In genomic region chr10:99207340-99207739, GRCh38 we compare ENCODE assay signal across 34 cellular contexts. TPM values are rescaled to one million over a fixed set of nuclear protein-coding genes. Genes with fewer than 3 reads are reported as not detected.
"Had no signal": no experiment of that assay in that cellular context is flagged by ENCODE, and none has a peak within 500 bp of the region (broad histone marks: within the 10 kb centered on the region; RNA-seq: fewer than 3 reads in every experiment).

No MANE protein-coding gene starts in this region.

- H3K27ac ChIP-seq: neural progenitor cell, ovary, parathyroid adenoma, psoas muscle, skin epidermis, spleen, suprapubic skin, testis, tibial artery, transverse colon, upper lobe of right lung, uterus had no signal

- H3K27ac Mint-ChIP-seq: natural killer cell; nephron; neural progenitor cell; progenitor cell of endocrine pancreas; stimulated activated memory B cell treated with anti-CD40 and anti-IgM and Interleukin-4, amounts not matched to agents 10 μg/mL and 1 μg/mL and 100 μg/mL, for 72 hours; stimulated activated naive CD8-positive, alpha-beta T cell treated with anti-CD3 and anti-CD28 coated beads, Interleukin-15, amount 100 ng/mL, for 72 hours; type B pancreatic cell had no signal

- H3K27me3 Mint-ChIP-seq: stimulated activated naive CD8-positive, alpha-beta T cell treated with anti-CD3 and anti-CD28 coated beads, Interleukin-15, amount 100 ng/mL, for 72 hours; type B pancreatic cell had no signal

- ATAC-seq: natural killer cell; psoas muscle; right cardiac atrium; sciatic nerve; stimulated activated memory B cell treated with anti-CD40 and anti-IgM and Interleukin-4, amounts not matched to agents 10 μg/mL and 1 μg/mL and 100 μg/mL, for 72 hours; stimulated activated naive CD8-positive, alpha-beta T cell treated with anti-CD3 and anti-CD28 coated beads, Interleukin-15, amount 100 ng/mL, for 72 hours; stimulated activated naive CD8-positive, alpha-beta T cell treated with anti-CD3 and anti-CD28 coated beads, Interleukin-15, Interleukin-2, amounts not matched to agents 100 U/mL and 50 U/mL, for 24 hours; upper lobe of right lung had no signal

- H3K9ac ChIP-seq: neural progenitor cell, parathyroid adenoma had no signal

- H3K4me1 Mint-ChIP-seq: natural killer cell; nephron; neural progenitor cell; stimulated activated memory B cell treated with anti-CD40 and anti-IgM and Interleukin-4, amounts not matched to agents 10 μg/mL and 1 μg/mL and 100 μg/mL, for 72 hours; stimulated activated naive CD8-positive, alpha-beta T cell treated with anti-CD3 and anti-CD28 coated beads, Interleukin-15, amount 100 ng/mL, for 72 hours had no signal

- H3K9me3 Mint-ChIP-seq: neural progenitor cell; stimulated activated naive CD8-positive, alpha-beta T cell treated with anti-CD3 and anti-CD28 coated beads, Interleukin-15, amount 100 ng/mL, for 72 hours had no signal

- H3K4me1 ChIP-seq: neural progenitor cell, parathyroid adenoma, psoas muscle, spleen, suprapubic skin, testis, tibial artery, transverse colon, upper lobe of right lung, uterus had no signal

- H3K4me3 Mint-ChIP-seq: natural killer cell; nephron; neural progenitor cell; stimulated activated memory B cell treated with anti-CD40 and anti-IgM and Interleukin-4, amounts not matched to agents 10 μg/mL and 1 μg/mL and 100 μg/mL, for 72 hours; stimulated activated naive CD8-positive, alpha-beta T cell treated with anti-CD3 and anti-CD28 coated beads, Interleukin-15, amount 100 ng/mL, for 72 hours; type B pancreatic cell had no signal

- H3K36me3 ChIP-seq: neural progenitor cell, ovary, spleen, suprapubic skin, tibial artery, transverse colon, upper lobe of right lung, uterus had no signal

- H3K4me3 ChIP-seq: neural progenitor cell, ovary, psoas muscle, skin epidermis, smooth muscle cell, spleen, suprapubic skin, testis, tibial artery, transverse colon, upper lobe of right lung, uterus had no signal

- H3K27me3 ChIP-seq: neural progenitor cell, ovary, suprapubic skin, testis, tibial artery, transverse colon, upper lobe of right lung, uterus had no signal

- H3K4me2 ChIP-seq: neural progenitor cell, smooth muscle cell had no signal

- H3K9me3 ChIP-seq: ovary, psoas muscle, suprapubic skin, testis, transverse colon, upper lobe of right lung had no signal

- H3K36me3 Mint-ChIP-seq: natural killer cell; neural progenitor cell; stimulated activated memory B cell treated with anti-CD40 and anti-IgM and Interleukin-4, amounts not matched to agents 10 μg/mL and 1 μg/mL and 100 μg/mL, for 72 hours; type B pancreatic cell had no signal

- DNase-seq: natural killer cell; occipital lobe; ovary; posterior cingulate gyrus; psoas muscle; right cardiac atrium; spleen; stimulated activated CD4-positive, alpha-beta T cell treated with anti-CD3 and anti-CD28 coated beads, Interleukin-12 subunit alpha, Interleukin-12 subunit beta, amount 100 ng/mL, for 4 hours; stimulated activated CD4-positive, alpha-beta T cell treated with anti-CD3 and anti-CD28 coated beads, Interleukin-1b, Interleukin-23, amount 100 ng/mL, for 48 hours; stimulated activated CD4-positive, alpha-beta T cell treated with anti-CD3 and anti-CD28 coated beads, Interleukin-4, amount 100 ng/mL, for 1 hour; stimulated activated CD4-positive, alpha-beta T cell treated with anti-CD3 and anti-CD28 coated beads, Interleukin-4, amount 100 ng/mL, for 4 hours; stimulated activated CD8-positive, alpha-beta memory T cell treated with anti-CD3 and anti-CD28 coated beads, Interleukin-4, amount 100 ng/mL, for 48 hours; stimulated activated naive CD4-positive, alpha-beta T cell; stimulated activated naive CD8-positive, alpha-beta T cell treated with anti-CD3 and anti-CD28 coated beads, Interleukin-15, amount 100 ng/mL, for 72 hours; stimulated activated naive CD8-positive, alpha-beta T cell treated with anti-CD3 and anti-CD28 coated beads, Interleukin-15, Interleukin-2, amounts not matched to agents 100 U/mL and 50 U/mL, for 24 hours; substantia nigra; testis; tibial artery; transverse colon; upper lobe of right lung; uterus had no signal

RNA-seq across cellular contexts. Expression of gene HPSE2, which starts 28.3 kb away (rescaled TPM):
- total RNA-seq: natural killer cell, occipital lobe, osteoblast, renal cortical epithelial cell, right cardiac atrium had no signal
- polyA plus RNA-seq: neural cell, smooth muscle cell had no signal
